ENCODE assay signal across 8 cellular contexts in genomic region chr7:130875265-130875741, GRCh38.
A peak's percentile ranks its signal among the peaks of the same experiment; 100 is the strongest.
DNase-seq lines count a peak whose midpoint lies in the region; ATAC-seq and TF ChIP-seq lines count a peak whose summit lies in the region.

No MANE protein-coding gene starts in this region.

- H3K27me3 Mint-ChIP-seq in activated CD4-positive, alpha-beta memory T cell treated with anti-CD3 and anti-CD28 coated beads for 36 hours = peaks cover 2% of the 10 kb centered on the region

- no peak overlapping the region for H3K9ac ChIP-seq in KMS-11
- H3K9ac ChIP-seq in fibroblast of lung (ENCODE audit: insufficient read depth, low read length) = no peak overlapping the region
- H3K9ac ChIP-seq in parathyroid adenoma = no peak overlapping the region

- H3K27me3 ChIP-seq in KMS-11 (ENCODE audit: insufficient read depth, low read depth) (no peaks in the 10 kb centered on the region), fibroblast of lung (ENCODE audit: control insufficient read depth, insufficient read depth, low read length) (no peaks in the 10 kb centered on the region), parathyroid adenoma (ENCODE audit: control insufficient read depth, insufficient read depth, low read length) (no peaks in the 10 kb centered on the region)

- intact Hi-C loops in activated CD4-positive, alpha-beta memory T cell treated with anti-CD3 and anti-CD28 coated beads for 36 hours (cut with micrococcal nuclease) = no loop called here

- ATAC-seq in GM21717 (IDR thresholded peaks at IDR 0.05; ENCODE audit: unreplicated experiment) = no peak

- no peak overlapping the region for H3K4me3 ChIP-seq in KMS-11 (IDR thresholded peaks at IDR 0.05; ENCODE audit: insufficient read depth, low read depth, low read length)
- no peak overlapping the region for H3K4me3 ChIP-seq in fibroblast of lung (replicated peaks in 1 of 4; ENCODE audit: control extremely low read depth in 1 of 4, insufficient read depth in 1 of 4, low read depth in 3 of 4, low read length in 4 of 4)
- H3K4me3 ChIP-seq in parathyroid adenoma (ENCODE audit: low read depth, low read length) = no peak overlapping the region

- H3K27ac ChIP-seq in KMS-11 (no peak overlapping the region), fibroblast of lung (ENCODE audit: insufficient read depth, low read length) (peak overlapping the region; percentile 20), parathyroid adenoma (no peak overlapping the region)

- no peaks in the 10 kb centered on the region for H4K20me1 ChIP-seq in KMS-11 (ENCODE audit: insufficient read depth)
- peaks cover 2% of the 10 kb centered on the region for H4K20me1 ChIP-seq in fibroblast of lung (ENCODE audit: control insufficient read depth, extremely low read depth, insufficient read depth, low read length)

- H3K79me2 ChIP-seq in KMS-11 (ENCODE audit: insufficient read depth, low read depth) (no peaks in the 10 kb centered on the region), fibroblast of lung (ENCODE audit: control insufficient read depth, insufficient read depth, low read length) (peaks cover 53% of the 10 kb centered on the region), parathyroid adenoma (no peaks in the 10 kb centered on the region)

- no peaks in the 10 kb centered on the region for H3K9me3 Mint-ChIP-seq in activated CD4-positive, alpha-beta memory T cell treated with anti-CD3 and anti-CD28 coated beads for 36 hours

- CTCF ChIA-PET in activated CD4-positive, alpha-beta memory T cell treated with anti-CD3 and anti-CD28 coated beads for 36 hours (lab: Charles Lee) = interaction anchor here (1.7 kb wide), 2 partner anchors 14 to 20 kb away, joined by 4 read pairs; no protein-coding TSS in a partner anchor

- H3K4me2 ChIP-seq in KMS-11 (no peak overlapping the region), fibroblast of lung (ENCODE audit: extremely low read depth, insufficient read depth, low read length) (no peak overlapping the region), parathyroid adenoma (ENCODE audit: low read length) (no peak overlapping the region)

- H3K9me3 ChIP-seq in fibroblast of lung (ENCODE audit: control insufficient read depth, insufficient read depth, low read depth, low read length) (no peaks in the 10 kb centered on the region), parathyroid adenoma (ENCODE audit: control insufficient read depth, low read length) (no peaks in the 10 kb centered on the region)

- H3K4me1 Mint-ChIP-seq in activated CD4-positive, alpha-beta memory T cell treated with anti-CD3 and anti-CD28 coated beads for 36 hours (ENCODE audit: low read depth) = peaks cover 63% of the 10 kb centered on the region

- H3K36me3 Mint-ChIP-seq in activated CD4-positive, alpha-beta memory T cell treated with anti-CD3 and anti-CD28 coated beads for 36 hours = peaks cover 80% of the 10 kb centered on the region

- TF ChIP-seq CTCF in KMS-11 (conservative IDR thresholded peaks at IDR 0.05; ENCODE audit: low read depth, low read length) (peak; percentile 86), fibroblast of lung (conservative IDR thresholded peaks at IDR 0.05 in 1 of 2, IDR thresholded peaks at IDR 0.05 in 1 of 2; ENCODE audit: low read depth in 1 of 2, low read length in 2 of 2) (peak; percentile 59 to 79), parathyroid adenoma (IDR thresholded peaks at IDR 0.05) (peak; percentile 81)

- H3K4me1 ChIP-seq in KMS-11 (ENCODE audit: low read depth, poor library complexity, severe bottlenecking) (no peaks in the 10 kb centered on the region), fibroblast of lung (ENCODE audit: control insufficient read depth, extremely low read depth, insufficient read depth, low read length) (peaks cover 19% of the 10 kb centered on the region), parathyroid adenoma (peaks cover 5% of the 10 kb centered on the region)

- peak overlapping the region; percentile 27 for H3K4me3 Mint-ChIP-seq in activated CD4-positive, alpha-beta memory T cell treated with anti-CD3 and anti-CD28 coated beads for 36 hours

- H3K36me3 ChIP-seq in KMS-11 (ENCODE audit: insufficient read depth) (no peaks in the 10 kb centered on the region), fibroblast of lung (ENCODE audit: control insufficient read depth, insufficient read depth, low read length) (peaks cover 26% of the 10 kb centered on the region), parathyroid adenoma (ENCODE audit: control insufficient read depth, insufficient read depth, low read length) (no peaks in the 10 kb centered on the region)

- peak overlapping the region; percentile 80 for H3K27ac Mint-ChIP-seq in activated CD4-positive, alpha-beta memory T cell treated with anti-CD3 and anti-CD28 coated beads for 36 hours

- H2AFZ ChIP-seq in KMS-11 (ENCODE audit: low read depth) = no peak overlapping the region
- no peak overlapping the region for H2AFZ ChIP-seq in fibroblast of lung (ENCODE audit: low read length)
- no peak overlapping the region for H2AFZ ChIP-seq in parathyroid adenoma

- POLR2A ChIA-PET in activated CD4-positive, alpha-beta memory T cell treated with anti-CD3 and anti-CD28 coated beads for 36 hours (lab: Charles Lee) = no interaction called here

- DNase-seq in activated effector memory CD4-positive, alpha-beta T cell treated with anti-CD3 and anti-CD28 coated beads, Interleukin-2, amount 50 U/mL, for 16 hours = peak; percentile 81
- DNase-seq in activated effector memory CD4-positive, alpha-beta T cell treated with Interleukin-2 at 50 U/mL for 16 hours = no peak
- DNase-seq in activated CD4-positive, alpha-beta memory T cell treated with anti-CD3 and anti-CD28 coated beads for 36 hours = peak; percentile 69
- DNase-seq in fibroblast of lung (ENCODE audit: low read depth in 2 of 2) (peak; percentile 41 to 53), T1000 (lab: John Stamatoyannopoulos, UW) (no peak)

Comparison
In these comparisons a context has a peak if more than half of its experiments do, and no peak if none do; other contexts are left out.
1. DNase-seq: peak in activated effector memory CD4-positive, alpha-beta T cell treated with anti-CD3 and anti-CD28 coated beads, Interleukin-2, amount 50 U/mL, for 16 hours (single experiment), activated CD4-positive, alpha-beta memory T cell treated with anti-CD3 and anti-CD28 coated beads for 36 hours (single experiment) and fibroblast of lung (2 of 2); none in activated effector memory CD4-positive, alpha-beta T cell treated with Interleukin-2 at 50 U/mL for 16 hours (single experiment) and T1000 (single experiment).
2. Peak in every context shown above with its lines, with median percentiles within 50 percentile points of each other: CTCF ChIP-seq.